9 cellular contexts compared by ENCODE assay signal in the genomic region with DNA sequence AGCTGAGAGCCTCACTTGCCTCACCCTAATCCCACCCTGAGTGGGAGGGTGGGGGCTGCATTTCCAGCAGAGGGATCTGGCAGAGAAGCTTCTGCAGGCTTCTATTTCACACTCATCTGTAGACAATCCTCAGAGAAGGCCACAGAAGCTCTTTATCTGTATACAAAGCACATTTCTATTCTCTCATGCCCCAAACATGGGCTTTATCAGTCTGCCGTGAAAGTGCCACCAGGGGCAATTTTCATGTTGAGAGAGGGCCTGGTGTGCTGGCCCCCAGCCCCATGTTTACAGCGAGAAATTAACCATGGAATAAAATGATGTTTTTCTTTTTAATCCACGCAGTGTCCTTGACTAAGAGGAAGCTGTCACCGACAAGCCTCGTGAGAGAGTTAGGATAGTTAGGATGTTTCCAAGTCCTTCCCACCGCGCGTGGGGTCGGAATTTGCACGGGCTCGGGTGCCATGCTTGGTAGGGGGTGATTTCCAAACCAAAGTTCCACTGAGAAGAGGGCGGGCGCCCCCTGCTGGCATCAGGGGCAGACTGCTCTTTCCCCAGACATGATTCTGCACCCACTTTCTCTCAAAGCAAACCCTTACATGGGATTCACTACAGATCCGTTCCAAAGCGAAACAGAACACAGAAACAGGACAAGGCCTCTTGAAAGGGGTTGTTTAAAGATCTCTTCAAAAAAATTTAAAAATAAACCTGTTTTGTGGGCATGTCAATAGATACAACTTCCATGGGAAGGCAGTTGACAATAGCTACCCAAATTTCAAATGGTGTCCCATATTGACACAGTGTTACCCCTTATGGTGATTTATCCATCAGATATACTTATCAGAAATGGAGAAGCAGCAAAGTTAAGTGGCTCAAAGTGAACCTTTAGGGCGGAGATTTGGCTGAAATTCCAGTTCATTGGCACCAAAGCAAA. TPM values are rescaled to one million over a fixed set of nuclear protein-coding genes. Genes with fewer than 3 reads are reported as not detected.
DNase-seq lines count a peak whose midpoint lies in the region; ATAC-seq and TF ChIP-seq lines count a peak whose summit lies in the region.
"Had no signal": no experiment of that assay in that cellular context is flagged by ENCODE, and none has a peak within 500 bp of the region (broad histone marks: within the 10 kb centered on the region; RNA-seq: fewer than 3 reads in every experiment).

No MANE protein-coding gene starts in this region.

- DNase-seq in DMS153 (lab: John Stamatoyannopoulos, UW): peak; percentile 18
- DNase-seq in KG1 (lab: John Stamatoyannopoulos, UW): peak; percentile 13
- peak; percentile 65 for DNase-seq in SHP77 treated with DMSO at 0.1 percent for 48 hours (lab: John Stamatoyannopoulos, UW)
- DNase-seq in activated naive CD4-positive, alpha-beta T cell treated with anti-CD3 and anti-CD28 coated beads, Interleukin-2, amount 10 ng/mL, durations not matched to agents 7 days and 5 days: peak; percentile 77
- DNase-seq in head of caudate nucleus: peak; percentile 70 to 96 (median 88)
- DNase-seq in prostate gland (ENCODE audit: low spot score): peak; percentile 53

- H3K27me3 Mint-ChIP-seq in activated naive CD4-positive, alpha-beta T cell treated with anti-CD3 and anti-CD28 coated beads, Interleukin-2, amount 10 ng/mL, durations not matched to agents 7 days and 5 days: peaks cover 25% of the 10 kb centered on the region

- no peak overlapping the region for H3K27ac ChIP-seq in prostate gland
- H3K27ac ChIP-seq in urinary bladder (ENCODE audit: low read depth): peak overlapping the region; percentile 39

- peak; percentile 80 to 92 (median 90) for TF ChIP-seq CTCF in prostate gland (IDR thresholded peaks at IDR 0.05)

- H3K4me1 ChIP-seq in prostate gland (replicated peaks): no peaks in the 10 kb centered on the region
- no peaks in the 10 kb centered on the region for H3K4me1 ChIP-seq in urinary bladder (ENCODE audit: insufficient read depth)

- no peaks in the 10 kb centered on the region for H3K27me3 ChIP-seq in prostate gland (replicated peaks; ENCODE audit: insufficient read depth)

- no peak overlapping the region for H3K27ac Mint-ChIP-seq in activated naive CD4-positive, alpha-beta T cell treated with anti-CD3 and anti-CD28 coated beads, Interleukin-2, amount 10 ng/mL, durations not matched to agents 7 days and 5 days

- H3K4me1 Mint-ChIP-seq in activated naive CD4-positive, alpha-beta T cell treated with anti-CD3 and anti-CD28 coated beads, Interleukin-2, amount 10 ng/mL, durations not matched to agents 7 days and 5 days: no peaks in the 10 kb centered on the region

- no peaks in the 10 kb centered on the region for H3K9me3 ChIP-seq in prostate gland

- no peak for ATAC-seq in GM18517 (IDR thresholded peaks at IDR 0.05; ENCODE audit: unreplicated experiment)

- peaks cover 2% of the 10 kb centered on the region for H3K36me3 Mint-ChIP-seq in activated naive CD4-positive, alpha-beta T cell treated with anti-CD3 and anti-CD28 coated beads, Interleukin-2, amount 10 ng/mL, durations not matched to agents 7 days and 5 days

- peaks cover 15% of the 10 kb centered on the region for H3K9me3 Mint-ChIP-seq in activated naive CD4-positive, alpha-beta T cell treated with anti-CD3 and anti-CD28 coated beads, Interleukin-2, amount 10 ng/mL, durations not matched to agents 7 days and 5 days

- TF ChIP-seq POLR2A in prostate gland (IDR thresholded peaks at IDR 0.05): no peak

- WGBS in prostate gland: 16% methylated on average over 16 of the region's 16 CpGs
- 14% methylated on average over 16 of the region's 16 CpGs for WGBS in urinary bladder

- no peak overlapping the region for H3K4me3 Mint-ChIP-seq in activated naive CD4-positive, alpha-beta T cell treated with anti-CD3 and anti-CD28 coated beads, Interleukin-2, amount 10 ng/mL, durations not matched to agents 7 days and 5 days

- CTCF ChIA-PET in activated naive CD4-positive, alpha-beta T cell treated with anti-CD3 and anti-CD28 coated beads, Interleukin-2, amount 10 ng/mL, durations not matched to agents 7 days and 5 days (lab: Charles Lee): interaction anchor here (0.6 to 7.7 kb wide), 9 partner anchors 10 to 219 kb away, joined by 3 to 98 read pairs (median 4); no protein-coding TSS in a partner anchor

- no peaks in the 10 kb centered on the region for H3K36me3 ChIP-seq in prostate gland
- no peaks in the 10 kb centered on the region for H3K36me3 ChIP-seq in urinary bladder (ENCODE audit: insufficient read depth)

- intact Hi-C loops in head of caudate nucleus (cut with DNase I) (loop anchor here (5.0 kb wide), 2 partner anchors 173 to 273 kb away; no protein-coding TSS in a partner anchor), prostate gland (cut with DNase I) (loop anchor here (2.0 to 10.0 kb wide), 3 partner anchors 175 to 711 kb away; no protein-coding TSS in a partner anchor)

- H3K4me3 ChIP-seq in prostate gland (no peak overlapping the region), urinary bladder (ENCODE audit: low read depth, low read length) (no peak overlapping the region)

RNA-seq across cellular contexts. Expression of a gene that starts 19.4 kb away (rescaled TPM):
- 1 to 10 TPM in 1 of 2 donors, not detected in 1; 2.3 TPM for total RNA-seq in prostate gland
- 3.0 TPM for total RNA-seq in urinary bladder
- polyA plus RNA-seq in urinary bladder: 2.9 TPM
- total RNA-seq: T-helper 2 cell treated with Interferon-gamma antibody and Interleukin-4, amounts not matched to agents 100 ng/mL and 5 ng/mL, for 36 hours had no signal

Comparison
In these comparisons a context has a peak if more than half of its experiments do, and no peak if none do; other contexts are left out.
1. DNase-seq: peak in every context shown above with its lines; median percentile 88 in head of caudate nucleus; 77 in activated naive CD4-positive, alpha-beta T cell treated with anti-CD3 and anti-CD28 coated beads, Interleukin-2, amount 10 ng/mL, durations not matched to agents 7 days and 5 days; 65 in SHP77 treated with DMSO at 0.1 percent for 48 hours; 53 in prostate gland; 18 in DMS153; 13 in KG1.